22 cellular contexts compared by ENCODE assay signal in the genomic region with DNA sequence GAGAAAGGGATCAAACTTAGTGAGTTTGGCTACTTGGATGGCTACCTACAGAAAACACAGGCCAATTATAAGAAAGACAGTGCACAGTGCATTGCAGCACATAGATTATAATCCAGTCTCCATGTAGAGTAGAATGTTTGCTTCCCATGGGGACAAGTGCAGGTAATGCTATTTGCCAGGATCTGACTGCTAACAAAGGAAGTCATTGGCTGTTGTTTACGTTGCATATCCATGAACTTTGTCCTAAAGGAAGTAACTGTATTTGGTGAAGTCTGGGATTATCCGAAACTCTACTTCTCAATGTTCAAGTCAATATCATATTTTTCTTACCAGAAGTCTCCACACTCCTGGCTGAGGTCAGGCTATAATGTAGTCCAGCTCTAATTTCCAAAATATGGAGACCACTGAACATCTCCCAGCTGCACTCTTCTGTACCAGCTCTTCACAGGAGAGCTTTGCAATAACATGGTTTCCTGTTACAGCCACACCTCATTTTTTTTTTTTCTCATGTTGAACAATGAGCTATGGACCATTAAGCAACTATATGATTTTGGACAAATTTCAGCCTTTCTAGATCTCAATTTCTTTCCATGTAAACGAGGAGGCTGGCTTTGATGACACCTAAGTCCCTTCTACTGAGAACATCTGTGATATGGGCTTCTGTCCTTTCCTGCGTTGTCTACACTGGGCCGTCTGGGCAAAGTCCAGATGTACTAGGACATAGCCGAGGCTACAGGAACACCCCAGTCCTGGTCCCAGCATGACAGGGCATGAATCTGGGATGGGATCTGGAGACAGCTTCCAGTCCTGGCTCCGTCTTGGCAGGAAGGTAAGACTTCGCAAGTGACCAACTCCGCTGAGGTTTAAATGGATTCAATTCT.
DNase-seq lines count a peak whose midpoint lies in the region; ATAC-seq, FAIRE-seq and TF ChIP-seq lines count a peak whose summit lies in the region.
"Had no signal": no experiment of that assay in that cellular context is flagged by ENCODE, and none has a peak within 500 bp of the region (broad histone marks: within the 10 kb centered on the region; RNA-seq: fewer than 3 reads in every experiment).

No MANE protein-coding gene starts in this region.

- H3K27me3 ChIP-seq in HepG2 (ENCODE audit: control insufficient read depth in 1 of 2, insufficient read depth in 2 of 2, low read length in 2 of 2) (no peaks in the 10 kb centered on the region), right lobe of liver (no peaks in the 10 kb centered on the region), colonic mucosa (no peaks in the 10 kb centered on the region)
- H3K27me3 ChIP-seq: BE2C, MG63, Peyer's patch had no signal

- H3K27ac ChIP-seq in HepG2 (ENCODE audit: extremely low read length, insufficient read depth, low read length), result peak overlapping the region; percentile 76
- H3K27ac ChIP-seq in right lobe of liver, result no peak overlapping the region
- H3K27ac ChIP-seq in colonic mucosa, result peak overlapping the region; percentile 48
- H3K27ac ChIP-seq: GM23248, Peyer's patch had no signal

- intact Hi-C loops in HepG2 (cut with micrococcal nuclease; ENCODE audit: unreplicated experiment), result no loop called here
- intact Hi-C loops in right lobe of liver (cut with DNase I), result no loop called here
- intact Hi-C loops in colonic mucosa (cut with DNase I), result no loop called here
- intact Hi-C loops in cardiac septum (cut with DNase I), result no loop called here

- TF ChIP-seq EP300 in HepG2 (IDR thresholded peaks at IDR 0.05; ENCODE audit: low read depth in 2 of 2, low read length in 2 of 2), result peak in 1 of 2 experiments; percentile 69; a peak in 2 of 4 replicates
- TF ChIP-seq EP300 in HepG2 (CRISPR knock-in tag; IDR thresholded peaks at IDR 0.05; ENCODE audit: borderline replicate concordance), result no peak

- no peaks in the 10 kb centered on the region for H3K27me3 Mint-ChIP-seq in progenitor cell of endocrine pancreas
- H3K27me3 Mint-ChIP-seq: CD4-positive, CD25-positive, alpha-beta regulatory T cell had no signal

- CTCF ChIA-PET in HepG2 (lab: Yijun Ruan, JAX; ENCODE audit: low intra/inter-chr PET ratio, low total read pairs), result no interaction called here

- TF ChIP-seq CTCF in HepG2 (CRISPR knock-in tag; IDR thresholded peaks at IDR 0.05), result no peak
- TF ChIP-seq CTCF in right lobe of liver (IDR thresholded peaks at IDR 0.05), result no peak
- no peak for TF ChIP-seq CTCF in colonic mucosa (IDR thresholded peaks at IDR 0.05)
- no peak for TF ChIP-seq CTCF in progenitor cell of endocrine pancreas (IDR thresholded peaks at IDR 0.05; ENCODE audit: unreplicated experiment)

- H3K4me1 Mint-ChIP-seq in progenitor cell of endocrine pancreas (ENCODE audit: low read depth), result peaks cover 7% of the 10 kb centered on the region
- H3K4me1 Mint-ChIP-seq: CD4-positive, CD25-positive, alpha-beta regulatory T cell had no signal

- H3K4me3 ChIP-seq in HepG2 (replicated peaks in 1 of 3; ENCODE audit: insufficient read depth in 1 of 3, low read depth in 2 of 3, low read length in 3 of 3) (peak overlapping the region in 1 of 3 experiments; percentile 41; a peak in 2 of 6 replicates), right lobe of liver (no peak overlapping the region), colonic mucosa (no peak overlapping the region)
- H3K4me3 ChIP-seq: GM23248, HAP-1, K562, MG63, Peyer's patch had no signal

- no peak overlapping the region for H3K4me3 Mint-ChIP-seq in progenitor cell of endocrine pancreas (ENCODE audit: low read depth)
- H3K4me3 Mint-ChIP-seq: CD4-positive, CD25-positive, alpha-beta regulatory T cell had no signal

- H3K9me3 ChIP-seq in HepG2 (ENCODE audit: low read length) (no peaks in the 10 kb centered on the region), right lobe of liver (no peaks in the 10 kb centered on the region), colonic mucosa (no peaks in the 10 kb centered on the region)
- H3K9me3 ChIP-seq: BE2C, HAP-1, MG63, Peyer's patch had no signal

- no peak for TF ChIP-seq RAD21 in HepG2 (CRISPR knock-in tag; IDR thresholded peaks at IDR 0.05)

- ATAC-seq in HepG2 (peak; percentile 87), right lobe of liver (no peak), GM19397 (IDR thresholded peaks at IDR 0.05; ENCODE audit: unreplicated experiment) (no peak)
- ATAC-seq: K562, SK-N-SH treated with all-trans-retinoic acid at 6 μM for 48 hours had no signal

- peak overlapping the region; percentile 45 for H3K27ac Mint-ChIP-seq in progenitor cell of endocrine pancreas
- H3K27ac Mint-ChIP-seq: CD4-positive, CD25-positive, alpha-beta regulatory T cell had no signal

- H3K36me3 Mint-ChIP-seq in progenitor cell of endocrine pancreas (ENCODE audit: insufficient read depth), result peaks cover 66% of the 10 kb centered on the region
- H3K36me3 Mint-ChIP-seq: CD4-positive, CD25-positive, alpha-beta regulatory T cell had no signal

- TF ChIP-seq POLR2A in HepG2 (IDR thresholded peaks at IDR 0.05; ENCODE audit: insufficient read depth in 1 of 2, low read depth in 2 of 2, low read length in 2 of 2) (no peak), right lobe of liver (IDR thresholded peaks at IDR 0.05) (no peak)

- POLR2A ChIA-PET in HepG2 (lab: Yijun Ruan, JAX), result no interaction called here

- peak overlapping the region; percentile 44 for H3K9ac ChIP-seq in HepG2 (ENCODE audit: insufficient read depth, low read depth, low read length)
- no peak overlapping the region for H3K9ac ChIP-seq in colonic mucosa (ENCODE audit: low read depth in 2 of 2, low read length in 2 of 2)
- H3K9ac ChIP-seq: GM23248 had no signal

- FAIRE-seq in HepG2 (lab: Jason Lieb, UNC), result peak; percentile 44
- FAIRE-seq: GM12891, K562 had no signal

- H3K79me2 ChIP-seq in HepG2 (ENCODE audit: insufficient read depth, low read length), result no peaks in the 10 kb centered on the region

- H3K9me3 Mint-ChIP-seq in progenitor cell of endocrine pancreas (ENCODE audit: low read depth), result peaks cover 4% of the 10 kb centered on the region

- WGBS in HepG2 (ENCODE audit: low lambda C conversion rate), result 39% methylated on average over 9 of the region's 9 CpGs
- 50% methylated on average over 7 of the region's 9 CpGs for WGBS in right lobe of liver (ENCODE audit: insufficient coverage, low coverage, low lambda C conversion rate, missing lambda C conversion rate)

- no TSS peak for BruUV-seq in HepG2 (replicated peaks; lab: Mats Ljungman, UMichigan)

- H3K36me3 ChIP-seq in HepG2 (replicated peaks in 1 of 2; ENCODE audit: control insufficient read depth in 1 of 2, insufficient read depth in 2 of 2, low read length in 2 of 2), result no peaks in the 10 kb centered on the region
- no peaks in the 10 kb centered on the region for H3K36me3 ChIP-seq in right lobe of liver
- no peaks in the 10 kb centered on the region for H3K36me3 ChIP-seq in colonic mucosa
- H3K36me3 ChIP-seq: BE2C, HAP-1, MG63, Peyer's patch had no signal

- H2AFZ ChIP-seq in HepG2 (ENCODE audit: low read length), result no peak overlapping the region
- H2AFZ ChIP-seq: GM23248 had no signal

- DNase-seq in HepG2 (ENCODE audit: low spot score), result peak; percentile 53
- DNase-seq in right lobe of liver, result no peak
- DNase-seq in colonic mucosa, result no peak
- no peak for DNase-seq in progenitor cell of endocrine pancreas (ENCODE audit: low spot score, unreplicated experiment)
- DNase-seq in NCI-H2171 (lab: John Stamatoyannopoulos, UW), result no peak
- DNase-seq in cardiac septum (ENCODE audit: low spot score), result no peak
- DNase-seq: BE2C; CD4-positive, CD25-positive, alpha-beta regulatory T cell; GM23248; MG63; NCI-H1048; NCI-H1436; NCI-H187 treated with DMSO at 0.1 percent for 48 hours; NCI-H2171 treated with DMSO at 0.1 percent for 48 hours; NCI-H446; NCI-H774; Peyer's patch had no signal

- H3K4me1 ChIP-seq in HepG2 (ENCODE audit: insufficient read depth, low read length), result peaks cover 49% of the 10 kb centered on the region
- H3K4me1 ChIP-seq in right lobe of liver, result no peaks in the 10 kb centered on the region
- H3K4me1 ChIP-seq in colonic mucosa, result no peaks in the 10 kb centered on the region
- H3K4me1 ChIP-seq: BE2C, HAP-1, Peyer's patch had no signal

- H4K20me1 ChIP-seq in HepG2 (ENCODE audit: insufficient read depth, low read length), result no peaks in the 10 kb centered on the region

- H3K4me2 ChIP-seq in HepG2 (ENCODE audit: low read depth, low read length), result peak overlapping the region; percentile 64

- in situ Hi-C loops in HepG2 (cut with HindIII; ENCODE audit: extremely low pct_ligation_motif_present, low pct_unique_long_range_greater_than_20kb), result no loop called here

TF ChIP-seq in HepG2, 621 proteins besides CTCF, POLR2A, EP300 and RAD21 (continues in another document):
- TF ChIP-seq ZNF816 (CRISPR knock-in tag; IDR thresholded peaks at IDR 0.05; ENCODE audit: borderline replicate concordance) (no peak), ZNF777 (CRISPR knock-in tag; IDR thresholded peaks at IDR 0.05) (no peak), HNRNPLL (IDR thresholded peaks at IDR 0.05; ENCODE audit: low read depth, low read length, poor library complexity, severe bottlenecking) (no peak), MAFG (CRISPR knock-in tag; IDR thresholded peaks at IDR 0.05) (no peak), ATF7 (IDR thresholded peaks at IDR 0.05) (no peak), ATF7 (CRISPR knock-in tag; IDR thresholded peaks at IDR 0.05) (no peak), MEIS1 (CRISPR knock-in tag; IDR thresholded peaks at IDR 0.05; ENCODE audit: borderline replicate concordance) (no peak), KLF16 (CRISPR knock-in tag; IDR thresholded peaks at IDR 0.05) (no peak), ZNF382 (CRISPR knock-in tag; IDR thresholded peaks at IDR 0.05; ENCODE audit: borderline replicate concordance) (no peak), ATF1 (CRISPR knock-in tag; IDR thresholded peaks at IDR 0.05) (0 out of 2 replicates have a peak, but pooled peaks have one; percentile 8), ETV5 (CRISPR knock-in tag; IDR thresholded peaks at IDR 0.05; ENCODE audit: borderline replicate concordance) (peak; percentile 51; the same call in 1 of the 2 replicates), ZNF83 (CRISPR knock-in tag; IDR thresholded peaks at IDR 0.05; ENCODE audit: borderline replicate concordance) (no peak)
- TF ChIP-seq, protein P1, sequence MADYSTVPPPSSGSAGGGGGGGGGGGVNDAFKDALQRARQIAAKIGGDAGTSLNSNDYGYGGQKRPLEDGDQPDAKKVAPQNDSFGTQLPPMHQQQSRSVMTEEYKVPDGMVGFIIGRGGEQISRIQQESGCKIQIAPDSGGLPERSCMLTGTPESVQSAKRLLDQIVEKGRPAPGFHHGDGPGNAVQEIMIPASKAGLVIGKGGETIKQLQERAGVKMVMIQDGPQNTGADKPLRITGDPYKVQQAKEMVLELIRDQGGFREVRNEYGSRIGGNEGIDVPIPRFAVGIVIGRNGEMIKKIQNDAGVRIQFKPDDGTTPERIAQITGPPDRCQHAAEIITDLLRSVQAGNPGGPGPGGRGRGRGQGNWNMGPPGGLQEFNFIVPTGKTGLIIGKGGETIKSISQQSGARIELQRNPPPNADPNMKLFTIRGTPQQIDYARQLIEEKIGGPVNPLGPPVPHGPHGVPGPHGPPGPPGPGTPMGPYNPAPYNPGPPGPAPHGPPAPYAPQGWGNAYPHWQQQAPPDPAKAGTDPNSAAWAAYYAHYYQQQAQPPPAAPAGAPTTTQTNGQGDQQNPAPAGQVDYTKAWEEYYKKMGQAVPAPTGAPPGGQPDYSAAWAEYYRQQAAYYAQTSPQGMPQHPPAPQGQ (CRISPR knock-in tag; IDR thresholded peaks at IDR 0.05; ENCODE audit: borderline replicate concordance), result no peak

Comparison
In these comparisons a context has a peak if more than half of its experiments do, and no peak if none do; other contexts are left out.
1. H3K27ac ChIP-seq: peak in HepG2 (single experiment) and colonic mucosa (single experiment); none in right lobe of liver (0 of 3).